Comparison of ENCODE assay signal across 1 cellular context in the genomic region with DNA sequence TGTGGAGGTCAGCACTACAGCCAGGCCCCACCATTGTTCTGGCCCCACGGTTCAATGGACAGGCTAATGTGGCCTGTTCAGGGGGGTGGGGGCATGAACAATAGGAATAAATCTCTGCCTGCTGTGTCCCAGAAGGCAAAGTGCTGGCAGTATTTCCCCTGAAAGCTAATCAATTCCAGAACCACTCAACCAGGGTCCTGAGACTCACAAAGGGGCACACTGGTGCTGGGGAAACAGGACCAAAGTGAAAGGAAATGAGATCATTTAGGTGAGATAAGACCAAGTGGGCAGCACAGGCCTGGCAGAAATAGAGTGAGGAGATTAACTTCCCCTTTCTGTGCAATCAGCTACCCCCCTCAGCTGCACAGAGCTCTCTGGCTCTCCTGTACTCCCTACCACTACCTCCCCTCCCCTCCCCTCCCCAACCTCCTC.
TF ChIP-seq lines count a peak whose summit lies in the region.

No MANE protein-coding gene starts in this region.

TF ChIP-seq in SK-N-SH, 30 proteins besides CTCF, POLR2A, EP300 and RAD21 (continued from another document):
- TF ChIP-seq RCOR1 (IDR thresholded peaks at IDR 0.05; ENCODE audit: low read length) (peak; percentile 73; the same call in 1 of the 2 replicates), NRF1 (IDR thresholded peaks at IDR 0.05; ENCODE audit: low read depth, low read length) (no peak), TAF1 (IDR thresholded peaks at IDR 0.05; ENCODE audit: borderline replicate concordance, low read depth, low read length) (no peak), MXI1 (IDR thresholded peaks at IDR 0.05; ENCODE audit: low read depth, low read length) (peak; percentile 56; the same call in 1 of the 2 replicates), SMC3 (IDR thresholded peaks at IDR 0.05; ENCODE audit: low read depth, low read length) (no peak), RFX5 (IDR thresholded peaks at IDR 0.05; ENCODE audit: low read length) (no peak), EZH2phosphoT487 (IDR thresholded peaks at IDR 0.05; ENCODE audit: borderline replicate concordance, low read depth) (no peak), NFIC (IDR thresholded peaks at IDR 0.05; ENCODE audit: borderline replicate concordance) (no peak), CHD2 (IDR thresholded peaks at IDR 0.05; ENCODE audit: low read length, partially characterized antibody) (peak; percentile 72)
- TF ChIP-seq, protein P1, sequence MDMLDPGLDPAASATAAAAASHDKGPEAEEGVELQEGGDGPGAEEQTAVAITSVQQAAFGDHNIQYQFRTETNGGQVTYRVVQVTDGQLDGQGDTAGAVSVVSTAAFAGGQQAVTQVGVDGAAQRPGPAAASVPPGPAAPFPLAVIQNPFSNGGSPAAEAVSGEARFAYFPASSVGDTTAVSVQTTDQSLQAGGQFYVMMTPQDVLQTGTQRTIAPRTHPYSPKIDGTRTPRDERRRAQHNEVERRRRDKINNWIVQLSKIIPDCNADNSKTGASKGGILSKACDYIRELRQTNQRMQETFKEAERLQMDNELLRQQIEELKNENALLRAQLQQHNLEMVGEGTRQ (IDR thresholded peaks at IDR 0.05; ENCODE audit: borderline replicate concordance, low read depth, low read length), result no peak
